ENCODE assay signal across 10 cellular contexts in the genomic region with DNA sequence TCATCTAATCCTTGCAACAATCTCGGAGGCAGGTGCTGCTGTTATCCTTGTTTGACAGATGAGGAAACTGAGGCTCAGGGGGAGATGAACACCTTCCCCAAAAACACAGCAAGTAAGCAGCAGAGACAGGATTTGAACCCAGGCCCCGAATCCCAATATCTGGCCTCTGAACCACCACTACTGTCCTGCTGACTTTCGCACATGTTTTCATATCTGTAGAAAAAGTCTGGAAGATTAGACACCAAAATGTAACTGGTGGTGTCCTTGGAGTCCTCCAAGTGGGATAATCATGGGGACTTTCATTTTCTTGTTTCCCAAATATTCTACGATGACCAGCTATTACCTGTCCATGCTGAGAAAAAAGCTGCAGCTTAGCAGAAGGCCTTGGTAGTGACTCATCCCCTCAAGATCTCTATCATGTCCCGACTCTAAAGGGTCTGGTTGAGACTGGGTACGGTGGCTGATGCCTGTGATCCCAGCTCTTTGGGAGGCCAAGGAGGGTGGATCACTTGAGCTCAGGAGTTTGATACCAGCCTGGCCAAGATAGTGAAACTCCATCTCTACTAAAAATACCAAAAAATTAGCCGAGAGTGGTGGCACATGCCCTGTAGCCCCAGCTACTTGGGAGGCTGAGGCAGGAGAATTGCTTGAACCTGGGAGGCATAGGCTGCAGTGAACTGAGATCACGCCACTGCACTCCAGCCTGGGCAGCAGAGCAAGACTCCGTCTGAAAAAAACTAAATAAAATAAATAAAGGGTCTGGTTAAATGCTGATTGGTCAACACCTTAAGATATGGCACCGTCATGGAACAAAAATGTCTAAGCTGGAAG. TPM values are rescaled to one million over a fixed set of nuclear protein-coding genes. Genes with fewer than 3 reads are reported as not detected.
DNase-seq lines count a peak whose midpoint lies in the region; ATAC-seq and TF ChIP-seq lines count a peak whose summit lies in the region.
"Had no signal": no experiment of that assay in that cellular context is flagged by ENCODE, and none has a peak within 500 bp of the region (broad histone marks: within the 10 kb centered on the region; RNA-seq: fewer than 3 reads in every experiment).

No MANE protein-coding gene starts in this region.

- H3K4me3 Mint-ChIP-seq in CD4-positive, alpha-beta memory T cell, result no peak overlapping the region
- no peak overlapping the region for H3K4me3 Mint-ChIP-seq in nephron progenitor cell
- H3K4me3 Mint-ChIP-seq: nephron had no signal

- H3K4me3 ChIP-seq in CD4-positive, alpha-beta memory T cell (ENCODE audit: low read length in 2 of 2), result no peak overlapping the region
- no peak overlapping the region for H3K4me3 ChIP-seq in PC-9
- H3K4me3 ChIP-seq in epithelial cell of esophagus (ENCODE audit: low read length), result no peak overlapping the region

- H3K9me3 ChIP-seq in CD4-positive, alpha-beta memory T cell (ENCODE audit: control insufficient read depth in 1 of 2, low read length in 2 of 2), result no peaks in the 10 kb centered on the region
- peaks cover 19% of the 10 kb centered on the region for H3K9me3 ChIP-seq in PC-9 (ENCODE audit: insufficient read depth, low read depth)

- no peaks in the 10 kb centered on the region for H3K4me1 ChIP-seq in CD4-positive, alpha-beta memory T cell (ENCODE audit: insufficient read depth, low read length)
- H3K4me1 ChIP-seq in PC-9 (replicated peaks; ENCODE audit: insufficient read depth), result peaks cover 27% of the 10 kb centered on the region

- ATAC-seq in sciatic nerve (peak; percentile 9), GM19328 (IDR thresholded peaks at IDR 0.05; ENCODE audit: unreplicated experiment) (no peak)

- peaks cover 52% of the 10 kb centered on the region for H3K79me2 ChIP-seq in PC-9 (ENCODE audit: low read depth)

- H2AFZ ChIP-seq in PC-9, result no peak overlapping the region

- H3K4me2 ChIP-seq in PC-9, result peak overlapping the region; percentile 24

- CTCF ChIA-PET in CD4-positive, alpha-beta memory T cell (lab: Charles Lee; ENCODE audit: partially characterized antibody), result interaction anchor here (0.7 to 1.6 kb wide), 3 partner anchors 13 to 20 kb away, joined by 3 to 5 read pairs (median 4); no protein-coding TSS in a partner anchor
- CTCF ChIA-PET in PC-9 (lab: Charles Lee), result interaction anchor here (0.9 kb wide), 1 partner anchor 241 kb away, joined by 3 read pairs; no protein-coding TSS in a partner anchor

- no peaks in the 10 kb centered on the region for H3K27me3 Mint-ChIP-seq in CD4-positive, alpha-beta memory T cell
- peaks cover 26% of the 10 kb centered on the region for H3K27me3 Mint-ChIP-seq in nephron progenitor cell (ENCODE audit: low read depth, poor library complexity)

- peaks cover 8 to 25% (median 16%) of the 10 kb centered on the region in 4 donors for H3K4me1 Mint-ChIP-seq in CD4-positive, alpha-beta memory T cell
- H3K4me1 Mint-ChIP-seq in nephron progenitor cell, result peaks cover 4% of the 10 kb centered on the region
- H3K4me1 Mint-ChIP-seq: nephron had no signal

- H3K27ac Mint-ChIP-seq in CD4-positive, alpha-beta memory T cell, result peak overlapping the region in 5 of 7 donors; percentile 32 to 77 (median 55)
- H3K27ac Mint-ChIP-seq in nephron progenitor cell, result no peak overlapping the region

- peaks cover 8 to 27% of the 10 kb centered on the region in 2 donors for H3K36me3 Mint-ChIP-seq in CD4-positive, alpha-beta memory T cell
- peaks cover 5% of the 10 kb centered on the region for H3K36me3 Mint-ChIP-seq in nephron progenitor cell (ENCODE audit: low read depth)

- intact Hi-C loops in CD4-positive, alpha-beta memory T cell (cut with micrococcal nuclease), result no loop called here
- intact Hi-C loops in PC-9 (cut with micrococcal nuclease; ENCODE audit: unreplicated experiment), result loop anchor here (2.0 kb wide), 1 partner anchor 47 kb away; no protein-coding TSS in a partner anchor
- intact Hi-C loops in sciatic nerve (cut with DNase I), result no loop called here

- H3K9me2 ChIP-seq in PC-9 (ENCODE audit: insufficient read depth), result no peaks in the 10 kb centered on the region

- TF ChIP-seq CTCF in PC-9 (conservative IDR thresholded peaks at IDR 0.05), result no peak
- TF ChIP-seq CTCF in epithelial cell of esophagus (IDR thresholded peaks at IDR 0.05; ENCODE audit: insufficient read depth, low read depth, low read length, missing control alignments), result no peak
- TF ChIP-seq CTCF in nephron progenitor cell (IDR thresholded peaks at IDR 0.05), result no peak

- peaks cover 34% of the 10 kb centered on the region for H3F3A ChIP-seq in PC-9 (ENCODE audit: insufficient read depth, low read depth)

- no peaks in the 10 kb centered on the region for H3K36me3 ChIP-seq in CD4-positive, alpha-beta memory T cell (ENCODE audit: insufficient read depth, low read length)
- peaks cover 19% of the 10 kb centered on the region for H3K36me3 ChIP-seq in PC-9 (ENCODE audit: low read depth)

- H3K27me3 ChIP-seq in CD4-positive, alpha-beta memory T cell (ENCODE audit: insufficient read depth, low read length), result no peaks in the 10 kb centered on the region
- H3K27me3 ChIP-seq in PC-9 (ENCODE audit: insufficient read depth, low read depth), result no peaks in the 10 kb centered on the region

- H3K9me3 Mint-ChIP-seq in CD4-positive, alpha-beta memory T cell, result peaks cover 0 to 11% (median 9%) of the 10 kb centered on the region in 8 donors
- peaks cover 27% of the 10 kb centered on the region for H3K9me3 Mint-ChIP-seq in nephron progenitor cell

- POLR2A ChIA-PET in CD4-positive, alpha-beta memory T cell (lab: Charles Lee; ENCODE audit: partially characterized antibody), result interaction anchor here (0.7 to 1.9 kb wide), 3 partner anchors 10 to 26 kb away, joined by 3 to 8 read pairs (median 6); no protein-coding TSS in a partner anchor
- POLR2A ChIA-PET in PC-9 (lab: Charles Lee; ENCODE audit: unreplicated experiment), result interaction anchor here (0.7 kb wide), 1 partner anchor 1464 kb away, joined by 3 read pairs; no protein-coding TSS in a partner anchor

- H3K27ac ChIP-seq in CD4-positive, alpha-beta memory T cell (ENCODE audit: low read depth, low read length), result no peak overlapping the region
- peak overlapping the region; percentile 61 for H3K27ac ChIP-seq in PC-9

- no peaks in the 10 kb centered on the region; the same call in 1 of the 2 replicates for H4K20me1 ChIP-seq in PC-9 (ENCODE audit: insufficient read depth)

- no peak for DNase-seq in CD4-positive, alpha-beta memory T cell
- DNase-seq in PC-9, result peak; percentile 18 to 53
- DNase-seq in epithelial cell of esophagus (ENCODE audit: low read depth), result peak; percentile 28
- no peak for DNase-seq in sciatic nerve (ENCODE audit: low spot score)
- DNase-seq in nephron progenitor cell, result no peak
- no peak for DNase-seq in NK-92 (lab: John Stamatoyannopoulos, UW; ENCODE audit: unreplicated experiment)
- no peak for DNase-seq in SK-N-DZ (ENCODE audit: low spot score)
- DNase-seq: Kasumi-1 had no signal

- TSS peak; percentile 79 for BruUV-seq in PC-9 (replicated peaks; lab: Mats Ljungman, UMichigan)

RNA-seq across cellular contexts. Expression of gene IRAK2, which starts 8.6 kb away (rescaled TPM):
- total RNA-seq in CD4-positive, alpha-beta memory T cell, result 1 to 10 TPM; 4.8 to 5.3 TPM
- polyA plus RNA-seq in CD4-positive, alpha-beta memory T cell, result 1 to 10 TPM; 4.4 to 5.8 TPM
- total RNA-seq in PC-9 (2021), result 2.6 and 2.7 TPM in 2 replicates
- total RNA-seq in sciatic nerve, result 6.4 TPM
- polyA plus RNA-seq in SK-N-DZ (2014; cell fraction: cytosol; rRNA removed), result 4.0 and 4.6 TPM in 2 replicates
- 2.1 TPM in 2 replicates for polyA plus RNA-seq in SK-N-DZ (2014; cell fraction: nucleus; rRNA removed)

RNA-seq across cellular contexts. Expression of gene VHL, which starts 31.7 kb away (rescaled TPM):
- total RNA-seq in CD4-positive, alpha-beta memory T cell, result 10 to 100 TPM; 73.7 to 75.9 TPM
- polyA plus RNA-seq in CD4-positive, alpha-beta memory T cell, result 10 to 100 TPM in 1 of 2 donors, 1 to 10 TPM in 1; 2.0 to 29.9 TPM
- total RNA-seq in PC-9 (2021) (50.2 and 52.4 TPM in 2 replicates), sciatic nerve (27.4 TPM)
- polyA plus RNA-seq in SK-N-DZ (2014; cell fraction: cytosol; rRNA removed), result 114 TPM in 2 replicates
- polyA plus RNA-seq in SK-N-DZ (2014; cell fraction: nucleus; rRNA removed), result 77.9 and 80.3 TPM in 2 replicates

RNA-seq across cellular contexts. Expression of gene BRK1, which starts 57.8 kb away (rescaled TPM):
- total RNA-seq in CD4-positive, alpha-beta memory T cell, result 10 to 100 TPM; 73.0 to 78.1 TPM
- polyA plus RNA-seq in CD4-positive, alpha-beta memory T cell, result 100 to 1,000 TPM; 211 to 279 TPM
- total RNA-seq in PC-9 (2021) (73.8 and 109 TPM in 2 replicates), sciatic nerve (103 TPM)
- 154 and 159 TPM in 2 replicates for polyA plus RNA-seq in SK-N-DZ (2014; cell fraction: cytosol; rRNA removed)
- polyA plus RNA-seq in SK-N-DZ (2014; cell fraction: nucleus; rRNA removed), result 49.6 and 92.9 TPM in 2 replicates

Comparison
In these comparisons a context has a peak if more than half of its experiments do, and no peak if none do; other contexts are left out.
1. DNase-seq: peak in PC-9 (2 of 2) and epithelial cell of esophagus (single experiment); none in CD4-positive, alpha-beta memory T cell (0 of 5), sciatic nerve (single experiment), nephron progenitor cell (single experiment), NK-92 (single experiment) and SK-N-DZ (single experiment).